Comparison of ENCODE assay signal across 16 cellular contexts in the genomic region with DNA sequence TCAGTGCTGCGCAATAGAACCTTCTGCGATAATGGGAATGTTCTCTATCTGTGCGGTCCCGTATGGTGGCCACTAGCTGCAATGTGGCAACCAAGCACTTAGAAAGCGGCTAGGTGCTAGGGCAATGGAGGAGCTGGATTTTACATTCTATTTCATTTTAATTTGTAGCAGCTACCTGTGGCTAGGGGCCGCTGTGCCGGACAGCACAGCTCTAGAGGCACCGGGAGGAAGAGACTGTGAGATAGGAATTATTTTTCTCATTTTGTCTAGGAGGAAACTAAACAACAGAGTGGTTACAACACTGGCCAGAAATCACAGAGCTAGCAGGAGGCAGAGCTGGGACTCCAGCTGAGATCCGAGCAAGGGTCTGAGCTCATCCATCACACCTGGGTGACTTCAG.
DNase-seq lines count a peak whose midpoint lies in the region; ATAC-seq and TF ChIP-seq lines count a peak whose summit lies in the region.
"Had no signal": no experiment of that assay in that cellular context is flagged by ENCODE, and none has a peak within 500 bp of the region (broad histone marks: within the 10 kb centered on the region; RNA-seq: fewer than 3 reads in every experiment).

No MANE protein-coding gene starts in this region.

- intact Hi-C loops in body of pancreas (cut with DNase I) (no loop called here), posterior vena cava (cut with DNase I) (no loop called here), breast epithelium (cut with DNase I; ENCODE audit: low total_unique reads) (no loop called here)
- intact Hi-C loops in activated CD4-positive, alpha-beta memory T cell treated with anti-CD3 and anti-CD28 coated beads for 36 hours (cut with micrococcal nuclease) = no loop called here

- WGBS in body of pancreas, 2 donors = 91 to 95% methylated on average over 9 of the region's 9 CpGs

- H3K27me3 Mint-ChIP-seq in nephron progenitor cell (ENCODE audit: low read depth, poor library complexity) = peaks cover 10% of the 10 kb centered on the region
- no peaks in the 10 kb centered on the region for H3K27me3 Mint-ChIP-seq in activated CD4-positive, alpha-beta memory T cell treated with anti-CD3 and anti-CD28 coated beads for 36 hours
- H3K27me3 Mint-ChIP-seq: B cell had no signal

- ATAC-seq in body of pancreas (no peak), GM18861 (IDR thresholded peaks at IDR 0.05; ENCODE audit: unreplicated experiment) (no peak)
- ATAC-seq: CD8-positive, alpha-beta T cell had no signal

- H3K9me3 Mint-ChIP-seq in nephron progenitor cell = no peaks in the 10 kb centered on the region
- no peaks in the 10 kb centered on the region for H3K9me3 Mint-ChIP-seq in activated CD4-positive, alpha-beta memory T cell treated with anti-CD3 and anti-CD28 coated beads for 36 hours
- H3K9me3 Mint-ChIP-seq: CD8-positive, alpha-beta T cell had no signal

- no peak overlapping the region for H3K9ac ChIP-seq in OCI-LY1 (ENCODE audit: low read length)
- H3K9ac ChIP-seq: BLaER1 treated with 17β-estradiol and CSF1 and Interleukin-3, amounts not matched to agents 10 nM and 100 nM; GM23248 had no signal

- no peaks in the 10 kb centered on the region for H3K27me3 ChIP-seq in OCI-LY1 (ENCODE audit: insufficient read depth, low read length)
- H3K27me3 ChIP-seq in body of pancreas = no peaks in the 10 kb centered on the region
- no peaks in the 10 kb centered on the region for H3K27me3 ChIP-seq in breast epithelium

- H3K4me1 ChIP-seq in OCI-LY1 (ENCODE audit: insufficient read depth, low read length, severe bottlenecking) (no peaks in the 10 kb centered on the region), body of pancreas (peaks cover 76% of the 10 kb centered on the region), breast epithelium (peaks cover 0 to 11% of the 10 kb centered on the region in 2 donors)
- H3K4me1 ChIP-seq: HAP-1 had no signal

- no peaks in the 10 kb centered on the region for H3K9me2 ChIP-seq in OCI-LY1 (ENCODE audit: low read depth, low read length)

- H3K36me3 ChIP-seq in OCI-LY1 (ENCODE audit: insufficient read depth, low read length) = no peaks in the 10 kb centered on the region
- peaks cover 0 to 6% of the 10 kb centered on the region in 2 donors for H3K36me3 ChIP-seq in body of pancreas (replicated peaks in 1 of 2; ENCODE audit: insufficient read depth in 1 of 2, low read depth in 2 of 2)
- H3K36me3 ChIP-seq in breast epithelium = no peaks in the 10 kb centered on the region
- H3K36me3 ChIP-seq: BLaER1 treated with 17β-estradiol and CSF1 and Interleukin-3, amounts not matched to agents 10 nM and 100 nM; HAP-1 had no signal

- H4K20me1 ChIP-seq in OCI-LY1 (ENCODE audit: insufficient read depth, low read length) = no peaks in the 10 kb centered on the region

- DNase-seq in body of pancreas (no peak), nephron progenitor cell (no peak), posterior vena cava (ENCODE audit: low spot score) (peak; percentile 1), breast epithelium (ENCODE audit: low spot score in 2 of 2) (no peak)
- DNase-seq in activated CD4-positive, alpha-beta memory T cell treated with anti-CD3 and anti-CD28 coated beads for 36 hours = no peak
- DNase-seq in stimulated activated CD4-positive, alpha-beta T cell treated with anti-CD3 and anti-CD28 coated beads, Interleukin-4, amount 100 ng/mL, for 24 hours = no peak
- DNase-seq: Calu3; CD8-positive, alpha-beta T cell; DMS79 treated with DMSO at 0.1 percent for 48 hours; GF-D8; GM23248 had no signal

- peak; percentile 24; the same call in 1 of the 2 replicates for TF ChIP-seq CTCF in OCI-LY1 (IDR thresholded peaks at IDR 0.05; ENCODE audit: low read length)
- TF ChIP-seq CTCF in body of pancreas (IDR thresholded peaks at IDR 0.05) = no peak
- no peak for TF ChIP-seq CTCF in nephron progenitor cell (IDR thresholded peaks at IDR 0.05)
- TF ChIP-seq CTCF in breast epithelium (IDR thresholded peaks at IDR 0.05) = no peak

- no peaks in the 10 kb centered on the region for H3K9me3 ChIP-seq in OCI-LY1 (ENCODE audit: low read length)
- no peaks in the 10 kb centered on the region for H3K9me3 ChIP-seq in body of pancreas
- no peaks in the 10 kb centered on the region for H3K9me3 ChIP-seq in breast epithelium
- H3K9me3 ChIP-seq: BLaER1 treated with 17β-estradiol and CSF1 and Interleukin-3, amounts not matched to agents 10 nM and 100 nM; HAP-1 had no signal

- no peak overlapping the region for H3K4me3 ChIP-seq in OCI-LY1 (ENCODE audit: low read depth, low read length, poor library complexity, severe bottlenecking)
- no peak overlapping the region for H3K4me3 ChIP-seq in body of pancreas
- no peak overlapping the region for H3K4me3 ChIP-seq in breast epithelium
- H3K4me3 ChIP-seq: BLaER1 treated with 17β-estradiol and CSF1 and Interleukin-3, amounts not matched to agents 10 nM and 100 nM; GM23248; HAP-1 had no signal

- peak overlapping the region; percentile 70 for H3K27ac Mint-ChIP-seq in nephron progenitor cell
- no peak overlapping the region for H3K27ac Mint-ChIP-seq in activated CD4-positive, alpha-beta memory T cell treated with anti-CD3 and anti-CD28 coated beads for 36 hours
- H3K27ac Mint-ChIP-seq: B cell; CD8-positive, alpha-beta T cell had no signal

- no peak overlapping the region for H2AFZ ChIP-seq in OCI-LY1 (ENCODE audit: low read length)
- H2AFZ ChIP-seq: GM23248 had no signal

- no peaks in the 10 kb centered on the region for H3F3A ChIP-seq in OCI-LY1 (ENCODE audit: insufficient read depth, low read length)

- no peak overlapping the region for H3K4me2 ChIP-seq in OCI-LY1 (ENCODE audit: low read length)
- H3K4me2 ChIP-seq: BLaER1 treated with 17β-estradiol and CSF1 and Interleukin-3, amounts not matched to agents 10 nM and 100 nM had no signal

- no peak for TF ChIP-seq POLR2A in body of pancreas (IDR thresholded peaks at IDR 0.05)
- no peak for TF ChIP-seq POLR2A in breast epithelium (IDR thresholded peaks at IDR 0.05)

- POLR2A ChIA-PET in activated CD4-positive, alpha-beta memory T cell treated with anti-CD3 and anti-CD28 coated beads for 36 hours (lab: Charles Lee) = interaction anchor here (0.5 kb wide), 1 partner anchor 53 kb away, joined by 3 read pairs; no protein-coding TSS in a partner anchor

- H3K79me2 ChIP-seq in OCI-LY1 (ENCODE audit: insufficient read depth, low read length) = no peaks in the 10 kb centered on the region

- peaks cover 58% of the 10 kb centered on the region for H3K36me3 Mint-ChIP-seq in nephron progenitor cell (ENCODE audit: low read depth)
- no peaks in the 10 kb centered on the region for H3K36me3 Mint-ChIP-seq in activated CD4-positive, alpha-beta memory T cell treated with anti-CD3 and anti-CD28 coated beads for 36 hours
- H3K36me3 Mint-ChIP-seq: CD8-positive, alpha-beta T cell had no signal

- peaks cover 52% of the 10 kb centered on the region for H3K4me1 Mint-ChIP-seq in nephron progenitor cell
- peaks cover 3% of the 10 kb centered on the region for H3K4me1 Mint-ChIP-seq in activated CD4-positive, alpha-beta memory T cell treated with anti-CD3 and anti-CD28 coated beads for 36 hours (ENCODE audit: low read depth)
- H3K4me1 Mint-ChIP-seq: B cell had no signal

- no peak overlapping the region for H3K27ac ChIP-seq in OCI-LY1 (ENCODE audit: low read depth, low read length, poor library complexity, severe bottlenecking)
- peak overlapping the region in 3 of 4 donors; percentile 31 to 87 (median 79) for H3K27ac ChIP-seq in body of pancreas
- H3K27ac ChIP-seq in breast epithelium = no peak overlapping the region
- H3K27ac ChIP-seq: BLaER1 treated with 17β-estradiol and CSF1 and Interleukin-3, amounts not matched to agents 10 nM and 100 nM; GM23248 had no signal

- CTCF ChIA-PET in activated CD4-positive, alpha-beta memory T cell treated with anti-CD3 and anti-CD28 coated beads for 36 hours (lab: Charles Lee) = interaction anchor here (1.0 to 2.6 kb wide), 3 partner anchors 19 to 91 kb away, joined by 3 to 9 read pairs (median 4); no protein-coding TSS in a partner anchor

- no peak overlapping the region for H3K4me3 Mint-ChIP-seq in nephron progenitor cell
- H3K4me3 Mint-ChIP-seq in activated CD4-positive, alpha-beta memory T cell treated with anti-CD3 and anti-CD28 coated beads for 36 hours = no peak overlapping the region
- H3K4me3 Mint-ChIP-seq: B cell; CD8-positive, alpha-beta T cell had no signal

Comparison
In these comparisons a context has a peak if more than half of its experiments do, and no peak if none do; other contexts are left out.
1. H3K27ac ChIP-seq: peak in body of pancreas (3 of 4); none in OCI-LY1 (single experiment) and breast epithelium (0 of 2).